23 cellular contexts compared by ENCODE assay signal in the genomic region with DNA sequence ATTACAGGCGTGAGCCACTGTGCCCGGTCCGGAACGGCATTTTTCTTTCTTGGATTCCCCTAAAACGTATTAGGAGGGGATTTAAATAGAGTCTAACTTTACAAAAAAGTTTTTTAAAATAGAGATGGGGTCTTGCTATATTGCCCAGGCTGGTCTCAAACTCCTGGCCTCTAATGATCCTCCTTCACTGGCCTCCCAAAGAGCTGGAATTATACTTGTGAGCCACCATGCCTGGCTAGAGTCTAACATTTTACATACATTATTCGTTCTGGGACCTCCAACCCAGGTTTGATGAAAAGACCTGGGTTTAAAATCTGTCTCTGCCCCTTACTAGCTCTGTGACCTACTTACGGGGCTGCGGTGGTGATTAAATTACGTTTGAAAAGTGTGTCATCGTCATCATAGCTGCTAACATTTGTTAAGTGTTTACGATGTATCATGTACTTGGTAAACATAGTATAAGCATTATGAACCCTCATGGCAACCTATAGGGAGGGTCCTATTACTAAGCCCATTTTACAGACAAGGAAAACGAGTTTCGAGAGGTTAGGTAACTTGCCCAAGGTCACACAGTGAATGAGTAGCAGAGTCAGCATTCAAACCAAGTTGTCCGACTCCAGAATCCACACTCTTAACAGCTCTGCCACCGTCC. TPM values are rescaled to one million over a fixed set of nuclear protein-coding genes. Genes with fewer than 3 reads are reported as not detected.
DNase-seq lines count a peak whose midpoint lies in the region; ATAC-seq, FAIRE-seq and TF ChIP-seq lines count a peak whose summit lies in the region.
"Had no signal": no experiment of that assay in that cellular context is flagged by ENCODE, and none has a peak within 500 bp of the region (broad histone marks: within the 10 kb centered on the region; RNA-seq: fewer than 3 reads in every experiment).

No MANE protein-coding gene starts in this region.

- H2AFZ ChIP-seq in HepG2 (ENCODE audit: low read length): no peak overlapping the region
- H2AFZ ChIP-seq: GM23338 had no signal

- DNase-seq in HepG2 (ENCODE audit: low spot score) (no peak), right lobe of liver (no peak), WTC11 (ENCODE audit: low spot score) (no peak), EL (no peak), lower lobe of right lung (no peak)
- DNase-seq: DMS79, HCEC 1CT, KBM-7, NCI-H1092, NCI-H1436, NCI-H1930, NCI-H2171, NCI-H345, NCI-H526, Right ventricle myocardium superior had no signal

- H3K27ac ChIP-seq in HepG2 (ENCODE audit: extremely low read length, insufficient read depth, low read length) (no peak overlapping the region), right lobe of liver (no peak overlapping the region), lower lobe of right lung (no peak overlapping the region)
- H3K27ac ChIP-seq: C4-2B had no signal

- H3K36me3 ChIP-seq in HepG2 (replicated peaks in 1 of 2; ENCODE audit: control insufficient read depth in 1 of 2, insufficient read depth in 2 of 2, low read length in 2 of 2) (peaks cover 4 to 21% of the 10 kb centered on the region in 2 experiments; a peak in 3 of 5 replicates), right lobe of liver (no peaks in the 10 kb centered on the region), lower lobe of right lung (peaks cover 10% of the 10 kb centered on the region)

- H3K27me3 Mint-ChIP-seq in WTC11 (ENCODE audit: low read depth): no peaks in the 10 kb centered on the region
- H3K27me3 Mint-ChIP-seq in nephron (ENCODE audit: low read depth): no peaks in the 10 kb centered on the region

- FAIRE-seq in HepG2 (lab: Jason Lieb, UNC): no peak
- FAIRE-seq: A204.1, D721Med had no signal

- WGBS in HepG2 (ENCODE audit: low lambda C conversion rate): 96% methylated on average over 15 of the region's 15 CpGs
- WGBS in right lobe of liver (ENCODE audit: insufficient coverage, low coverage, low lambda C conversion rate, missing lambda C conversion rate): 85% methylated on average over 15 of the region's 15 CpGs

- no peaks in the 10 kb centered on the region for H3K4me1 Mint-ChIP-seq in WTC11
- peaks cover 43% of the 10 kb centered on the region for H3K4me1 Mint-ChIP-seq in nephron
- H3K4me1 Mint-ChIP-seq: GM23338 had no signal

- no peak overlapping the region for H3K27ac Mint-ChIP-seq in WTC11
- peak overlapping the region in 2 of 3 experiments; percentile 50 to 61 for H3K27ac Mint-ChIP-seq in nephron
- H3K27ac Mint-ChIP-seq: GM23338; T-helper 1 cell treated with Interleukin-12 subunit alpha and Interleukin-12 subunit beta and Interleukin-4 antibody, amounts not matched to agents 30 μg/mL and 1 μg/mL, for 36 hours had no signal

- no peak for TF ChIP-seq CTCF in HepG2 (CRISPR knock-in tag; IDR thresholded peaks at IDR 0.05)
- TF ChIP-seq CTCF in right lobe of liver (IDR thresholded peaks at IDR 0.05): no peak
- no peak for TF ChIP-seq CTCF in WTC11 (IDR thresholded peaks at IDR 0.05)
- TF ChIP-seq CTCF in nephron (IDR thresholded peaks at IDR 0.05; ENCODE audit: unreplicated experiment in 3 of 3): no peak
- no peak for TF ChIP-seq CTCF in lower lobe of right lung (IDR thresholded peaks at IDR 0.05)

- H3K36me3 Mint-ChIP-seq in WTC11 (no peaks in the 10 kb centered on the region), nephron (ENCODE audit: low read depth) (peaks cover 8% of the 10 kb centered on the region)

- no peak overlapping the region for H3K4me3 Mint-ChIP-seq in WTC11
- no peak overlapping the region for H3K4me3 Mint-ChIP-seq in nephron
- H3K4me3 Mint-ChIP-seq: GM23338; T-helper 1 cell treated with Interleukin-12 subunit alpha and Interleukin-12 subunit beta and Interleukin-4 antibody, amounts not matched to agents 30 μg/mL and 1 μg/mL, for 36 hours had no signal

- no peak for TF ChIP-seq RAD21 in HepG2 (CRISPR knock-in tag; IDR thresholded peaks at IDR 0.05)

- TF ChIP-seq POLR2A in HepG2 (IDR thresholded peaks at IDR 0.05; ENCODE audit: insufficient read depth in 1 of 2, low read depth in 2 of 2, low read length in 2 of 2) (no peak), right lobe of liver (IDR thresholded peaks at IDR 0.05) (no peak)

- peaks cover 7% of the 10 kb centered on the region for H3K79me2 ChIP-seq in HepG2 (ENCODE audit: insufficient read depth, low read length)

- no peak for ATAC-seq in HepG2
- ATAC-seq in right lobe of liver: no peak
- no peak for ATAC-seq in WTC11
- ATAC-seq in HG02938 (IDR thresholded peaks at IDR 0.05; ENCODE audit: unreplicated experiment): no peak
- ATAC-seq in lower lobe of right lung: no peak
- ATAC-seq: GM23338 had no signal

- in situ Hi-C loops in HepG2 (cut with HindIII; ENCODE audit: extremely low pct_ligation_motif_present, low pct_unique_long_range_greater_than_20kb): no loop called here

- H3K4me1 ChIP-seq in HepG2 (ENCODE audit: insufficient read depth, low read length) (no peaks in the 10 kb centered on the region), right lobe of liver (peaks cover 0 to 5% (median 1%) of the 10 kb centered on the region in 4 donors), lower lobe of right lung (peaks cover 48% of the 10 kb centered on the region)

- H4K20me1 ChIP-seq in HepG2 (ENCODE audit: insufficient read depth, low read length): 0 out of 2 replicates have a peak, but pooled peaks cover 4% of the 10 kb centered on the region

- POLR2A ChIA-PET in HepG2 (lab: Yijun Ruan, JAX) (no interaction called here), WTC11 (lab: Charles Lee) (no interaction called here)

- H3K27me3 ChIP-seq in HepG2 (ENCODE audit: control insufficient read depth in 1 of 2, insufficient read depth in 2 of 2, low read length in 2 of 2) (no peaks in the 10 kb centered on the region), right lobe of liver (no peaks in the 10 kb centered on the region), lower lobe of right lung (ENCODE audit: low read depth) (no peaks in the 10 kb centered on the region)

- H3K9me3 ChIP-seq in HepG2 (ENCODE audit: low read length) (no peaks in the 10 kb centered on the region), right lobe of liver (no peaks in the 10 kb centered on the region), lower lobe of right lung (no peaks in the 10 kb centered on the region)

- CTCF ChIA-PET in HepG2 (lab: Yijun Ruan, JAX; ENCODE audit: low intra/inter-chr PET ratio, low total read pairs) (no interaction called here), WTC11 (lab: Charles Lee) (interaction anchor here (0.7 to 2.0 kb wide), 2 partner anchors 30 to 33 kb away, joined by 3 to 5 read pairs; no protein-coding TSS in a partner anchor)

- H3K9me3 Mint-ChIP-seq in WTC11 (no peaks in the 10 kb centered on the region), nephron (no peaks in the 10 kb centered on the region)
- H3K9me3 Mint-ChIP-seq: GM23338; T-helper 1 cell treated with Interleukin-12 subunit alpha and Interleukin-12 subunit beta and Interleukin-4 antibody, amounts not matched to agents 30 μg/mL and 1 μg/mL, for 36 hours had no signal

- no peak overlapping the region for H3K4me3 ChIP-seq in HepG2 (replicated peaks in 1 of 3; ENCODE audit: insufficient read depth in 1 of 3, low read depth in 2 of 3, low read length in 3 of 3)
- H3K4me3 ChIP-seq in right lobe of liver: no peak overlapping the region
- no peak overlapping the region for H3K4me3 ChIP-seq in lower lobe of right lung
- H3K4me3 ChIP-seq: GM23338 had no signal

- no peak for TF ChIP-seq EP300 in HepG2 (IDR thresholded peaks at IDR 0.05; ENCODE audit: low read depth in 2 of 2, low read length in 2 of 2)
- no peak for TF ChIP-seq EP300 in HepG2 (CRISPR knock-in tag; IDR thresholded peaks at IDR 0.05; ENCODE audit: borderline replicate concordance)

- H3K4me2 ChIP-seq in HepG2 (ENCODE audit: low read depth, low read length): no peak overlapping the region
- H3K4me2 ChIP-seq: GM23338 had no signal

- H3K9ac ChIP-seq in HepG2 (ENCODE audit: insufficient read depth, low read depth, low read length): no peak overlapping the region

- BruUV-seq in HepG2 (replicated peaks; lab: Mats Ljungman, UMichigan): no TSS peak

- intact Hi-C loops in HepG2 (cut with micrococcal nuclease; ENCODE audit: unreplicated experiment) (no loop called here), right lobe of liver (cut with DNase I) (no loop called here), lower lobe of right lung (cut with DNase I) (no loop called here)

RNA-seq across cellular contexts. Expression of a gene that starts 24.5 kb away (rescaled TPM):
- total RNA-seq in HepG2 (2016; rRNA removed; fragmentation: Illumina TruSeq; extraction: Trizol) (16.0 and 16.5 TPM in 2 replicates), right lobe of liver (10 to 100 TPM; 15.6 to 27.9 (median 20.2) TPM), WTC11 (2021) (47.5 to 51.8 TPM (median 49.7 TPM) in 3 replicates), lower lobe of right lung (80.4 TPM)
- 8.1 TPM in 2 replicates for total RNA-seq in HepG2 (2016; cell fraction: cytosol; rRNA removed; fragmentation: Illumina TruSeq; extraction: Trizol; ENCODE audit: low read depth)
- 13.6 and 18.8 TPM in 2 replicates for total RNA-seq in HepG2 (2016; cell fraction: insoluble cytoplasmic fraction; rRNA removed; fragmentation: Illumina TruSeq; extraction: Trizol)
- total RNA-seq in HepG2 (2016; cell fraction: membrane; rRNA removed; fragmentation: Illumina TruSeq; extraction: Trizol): 24.3 and 24.5 TPM in 2 replicates
- total RNA-seq in HepG2 (2016; cell fraction: nucleus; rRNA removed; fragmentation: Illumina TruSeq; extraction: Trizol): 11.3 and 15.4 TPM in 2 replicates
- polyA plus RNA-seq in HepG2 (2011; rRNA removed): 27.3 and 34.0 TPM in 2 replicates
- polyA plus RNA-seq in HepG2 (2011; cell fraction: cytosol; rRNA removed): 18.9 and 29.3 TPM in 2 replicates
- 58.0 and 66.7 TPM in 2 replicates for polyA plus RNA-seq in HepG2 (2011; cell fraction: nucleus; rRNA removed)
- polyA plus RNA-seq in HepG2 (2012): 15.7 and 19.3 TPM in 2 replicates
- polyA plus RNA-seq in HepG2 (2016; cell fraction: cytosol; fragmentation: Illumina TruSeq; extraction: Trizol; ENCODE audit: low read depth): 8.8 and 9.4 TPM in 2 replicates
- 16.1 and 23.7 TPM in 2 replicates for polyA plus RNA-seq in HepG2 (2016; cell fraction: insoluble cytoplasmic fraction; fragmentation: Illumina TruSeq; extraction: Trizol; ENCODE audit: low read depth)
- polyA plus RNA-seq in HepG2 (2016; cell fraction: membrane; fragmentation: Illumina TruSeq; extraction: Trizol; ENCODE audit: low read depth): 20.7 and 24.2 TPM in 2 replicates
- polyA plus RNA-seq in HepG2 (2016; cell fraction: nucleus; fragmentation: Illumina TruSeq; extraction: Trizol; ENCODE audit: insufficient read depth, low read depth): 32.6 and 36.7 TPM in 2 replicates
- 51.5 and 64.7 TPM in 2 replicates for polyA minus RNA-seq in HepG2 (2011; rRNA and poly(A)+ RNA removed; ENCODE audit: low replicate concordance)
- 18.3 and 18.9 TPM in 2 replicates for polyA minus RNA-seq in HepG2 (2011; cell fraction: cytosol; rRNA and poly(A)+ RNA removed)
- polyA minus RNA-seq in HepG2 (2011; cell fraction: nucleus; rRNA and poly(A)+ RNA removed): 8.8 and 9.9 TPM in 2 replicates

RNA-seq across cellular contexts. Expression of a gene that starts 27.4 kb away (rescaled TPM):
- total RNA-seq in HepG2 (2016; rRNA removed; fragmentation: Illumina TruSeq; extraction: Trizol): 0.13 TPM in 1 of 2 replicates, not detected in the other
- not detected in 2 replicates for total RNA-seq in HepG2 (2016; cell fraction: cytosol; rRNA removed; fragmentation: Illumina TruSeq; extraction: Trizol; ENCODE audit: low read depth)
- total RNA-seq in HepG2 (2016; cell fraction: insoluble cytoplasmic fraction; rRNA removed; fragmentation: Illumina TruSeq; extraction: Trizol): 0.13 and 0.15 TPM in 2 replicates
- 0.09 TPM in 1 of 2 replicates, not detected in the other for total RNA-seq in HepG2 (2016; cell fraction: membrane; rRNA removed; fragmentation: Illumina TruSeq; extraction: Trizol)
- 0.41 TPM in 1 of 2 replicates, not detected in the other for total RNA-seq in HepG2 (2016; cell fraction: nucleus; rRNA removed; fragmentation: Illumina TruSeq; extraction: Trizol)
- polyA plus RNA-seq in HepG2 (2011; rRNA removed): 0.18 TPM in 2 replicates
- polyA plus RNA-seq in HepG2 (2011; cell fraction: cytosol; rRNA removed): 0.12 and 0.16 TPM in 2 replicates
- 0.33 and 0.35 TPM in 2 replicates for polyA plus RNA-seq in HepG2 (2011; cell fraction: nucleus; rRNA removed)
- polyA plus RNA-seq in HepG2 (2012): 0.07 TPM in 1 of 2 replicates, not detected in the other
- not detected in 2 replicates for polyA plus RNA-seq in HepG2 (2016; cell fraction: cytosol; fragmentation: Illumina TruSeq; extraction: Trizol; ENCODE audit: low read depth)
- 0.10 TPM in 1 of 2 replicates, not detected in the other for polyA plus RNA-seq in HepG2 (2016; cell fraction: insoluble cytoplasmic fraction; fragmentation: Illumina TruSeq; extraction: Trizol; ENCODE audit: low read depth)
- polyA plus RNA-seq in HepG2 (2016; cell fraction: membrane; fragmentation: Illumina TruSeq; extraction: Trizol; ENCODE audit: low read depth): 0.08 TPM in 1 of 2 replicates, not detected in the other
- 0.15 and 0.21 TPM in 2 replicates for polyA plus RNA-seq in HepG2 (2016; cell fraction: nucleus; fragmentation: Illumina TruSeq; extraction: Trizol; ENCODE audit: insufficient read depth, low read depth)
- polyA minus RNA-seq in HepG2 (2011; rRNA and poly(A)+ RNA removed; ENCODE audit: low replicate concordance): 0.04 and 0.42 TPM in 2 replicates
- not detected in 2 replicates for polyA minus RNA-seq in HepG2 (2011; cell fraction: cytosol; rRNA and poly(A)+ RNA removed)
- 0.12 TPM in 1 of 2 replicates, not detected in the other for polyA minus RNA-seq in HepG2 (2011; cell fraction: nucleus; rRNA and poly(A)+ RNA removed)
- total RNA-seq in right lobe of liver: 10 to 100 TPM in 1 of 6 experiments, 1 to 10 TPM in 4, under 1 TPM in 1; 0.69 to 11.6 (median 3.2) TPM
- 0.82 to 2.0 TPM (median 1.1 TPM) in 3 replicates for total RNA-seq in WTC11 (2021)
- 3.5 TPM for total RNA-seq in lower lobe of right lung

RNA-seq across cellular contexts. Expression of a gene that starts 33.7 kb away (rescaled TPM):
- total RNA-seq in HepG2 (2016; rRNA removed; fragmentation: Illumina TruSeq; extraction: Trizol) (0.29 and 0.97 TPM in 2 replicates), right lobe of liver (10 to 100 TPM; 15.8 to 33.5 (median 19.1) TPM), WTC11 (2021) (0.48 to 1.4 TPM (median 0.94 TPM) in 3 replicates), lower lobe of right lung (not detected)
- 0.71 and 0.79 TPM in 2 replicates for total RNA-seq in HepG2 (2016; cell fraction: cytosol; rRNA removed; fragmentation: Illumina TruSeq; extraction: Trizol; ENCODE audit: low read depth)
- 0.43 and 0.58 TPM in 2 replicates for total RNA-seq in HepG2 (2016; cell fraction: insoluble cytoplasmic fraction; rRNA removed; fragmentation: Illumina TruSeq; extraction: Trizol)
- total RNA-seq in HepG2 (2016; cell fraction: membrane; rRNA removed; fragmentation: Illumina TruSeq; extraction: Trizol): 0.43 and 0.45 TPM in 2 replicates
- 0.41 and 0.75 TPM in 2 replicates for total RNA-seq in HepG2 (2016; cell fraction: nucleus; rRNA removed; fragmentation: Illumina TruSeq; extraction: Trizol)
- polyA plus RNA-seq in HepG2 (2011; rRNA removed): 0.24 and 0.40 TPM in 2 replicates
- polyA plus RNA-seq in HepG2 (2011; cell fraction: cytosol; rRNA removed): 0.28 and 0.51 TPM in 2 replicates
- polyA plus RNA-seq in HepG2 (2011; cell fraction: nucleus; rRNA removed): 0.58 and 0.85 TPM in 2 replicates
- 0.32 and 0.44 TPM in 2 replicates for polyA plus RNA-seq in HepG2 (2012)
- 0.60 and 0.79 TPM in 2 replicates for polyA plus RNA-seq in HepG2 (2016; cell fraction: cytosol; fragmentation: Illumina TruSeq; extraction: Trizol; ENCODE audit: low read depth)
- 0.37 and 0.50 TPM in 2 replicates for polyA plus RNA-seq in HepG2 (2016; cell fraction: insoluble cytoplasmic fraction; fragmentation: Illumina TruSeq; extraction: Trizol; ENCODE audit: low read depth)
- polyA plus RNA-seq in HepG2 (2016; cell fraction: membrane; fragmentation: Illumina TruSeq; extraction: Trizol; ENCODE audit: low read depth): 0.64 and 0.87 TPM in 2 replicates
- 1.1 and 1.5 TPM in 2 replicates for polyA plus RNA-seq in HepG2 (2016; cell fraction: nucleus; fragmentation: Illumina TruSeq; extraction: Trizol; ENCODE audit: insufficient read depth, low read depth)
- polyA minus RNA-seq in HepG2 (2011; rRNA and poly(A)+ RNA removed; ENCODE audit: low replicate concordance): 0.92 TPM in 1 of 2 replicates, not detected in the other
- 0.44 and 0.59 TPM in 2 replicates for polyA minus RNA-seq in HepG2 (2011; cell fraction: cytosol; rRNA and poly(A)+ RNA removed)
- 0.62 TPM in 1 of 2 replicates, not detected in the other for polyA minus RNA-seq in HepG2 (2011; cell fraction: nucleus; rRNA and poly(A)+ RNA removed)
- total RNA-seq: GM23338, Right ventricle myocardium superior, RPMI7951 had no signal

RNA-seq across cellular contexts. Expression of a gene that starts 50.0 kb away (rescaled TPM):
- total RNA-seq in HepG2 (2016; rRNA removed; fragmentation: Illumina TruSeq; extraction: Trizol) (9.2 and 10.6 TPM in 2 replicates), right lobe of liver (10 to 100 TPM in 1 of 6 experiments, 1 to 10 TPM in 5; 4.0 to 13.1 (median 6.0) TPM), WTC11 (2021) (70.9 to 78.3 TPM (median 76.6 TPM) in 3 replicates), lower lobe of right lung (20.1 TPM)
- 2.3 and 2.6 TPM in 2 replicates for total RNA-seq in HepG2 (2016; cell fraction: cytosol; rRNA removed; fragmentation: Illumina TruSeq; extraction: Trizol; ENCODE audit: low read depth)
- 9.3 and 10.5 TPM in 2 replicates for total RNA-seq in HepG2 (2016; cell fraction: insoluble cytoplasmic fraction; rRNA removed; fragmentation: Illumina TruSeq; extraction: Trizol)
- 7.4 and 8.7 TPM in 2 replicates for total RNA-seq in HepG2 (2016; cell fraction: membrane; rRNA removed; fragmentation: Illumina TruSeq; extraction: Trizol)
- 4.4 and 5.9 TPM in 2 replicates for total RNA-seq in HepG2 (2016; cell fraction: nucleus; rRNA removed; fragmentation: Illumina TruSeq; extraction: Trizol)
- polyA plus RNA-seq in HepG2 (2011; rRNA removed): 23.0 and 24.6 TPM in 2 replicates
- polyA plus RNA-seq in HepG2 (2011; cell fraction: cytosol; rRNA removed): 15.7 and 22.9 TPM in 2 replicates
- polyA plus RNA-seq in HepG2 (2011; cell fraction: nucleus; rRNA removed): 22.7 and 27.5 TPM in 2 replicates
- polyA plus RNA-seq in HepG2 (2012): 2.8 and 7.8 TPM in 2 replicates
- 2.9 and 3.0 TPM in 2 replicates for polyA plus RNA-seq in HepG2 (2016; cell fraction: cytosol; fragmentation: Illumina TruSeq; extraction: Trizol; ENCODE audit: low read depth)
- 10.8 and 11.3 TPM in 2 replicates for polyA plus RNA-seq in HepG2 (2016; cell fraction: insoluble cytoplasmic fraction; fragmentation: Illumina TruSeq; extraction: Trizol; ENCODE audit: low read depth)
- polyA plus RNA-seq in HepG2 (2016; cell fraction: membrane; fragmentation: Illumina TruSeq; extraction: Trizol; ENCODE audit: low read depth): 6.2 and 6.7 TPM in 2 replicates
- polyA plus RNA-seq in HepG2 (2016; cell fraction: nucleus; fragmentation: Illumina TruSeq; extraction: Trizol; ENCODE audit: insufficient read depth, low read depth): 17.7 and 20.4 TPM in 2 replicates
- 2.2 and 24.8 TPM in 2 replicates for polyA minus RNA-seq in HepG2 (2011; rRNA and poly(A)+ RNA removed; ENCODE audit: low replicate concordance)
- 12.1 and 12.4 TPM in 2 replicates for polyA minus RNA-seq in HepG2 (2011; cell fraction: cytosol; rRNA and poly(A)+ RNA removed)
- 8.8 and 10.0 TPM in 2 replicates for polyA minus RNA-seq in HepG2 (2011; cell fraction: nucleus; rRNA and poly(A)+ RNA removed)
